Comparison of ENCODE assay signal across 22 cellular contexts in genomic region chr5:108548684-108549596, GRCh38.
"Had no signal": no experiment of that assay in that cellular context is flagged by ENCODE, and none has a peak within 500 bp of the region (broad histone marks: within the 10 kb centered on the region; RNA-seq: fewer than 3 reads in every experiment).

No MANE protein-coding gene starts in this region.

- H3K4me3 Mint-ChIP-seq: activated naive CD8-positive, alpha-beta T cell; activated T-cell treated with anti-CD3 and anti-CD28 coated beads, Interleukin-2, amount 50 U/mL, for 4 hours; dendritic cell treated with granulocyte-macrophage colony-stimulating factor and Interleukin-4, amounts not matched to agents 40 ng/mL and 50 ng/mL, for 4 days; naive thymus-derived CD4-positive, alpha-beta T cell; neural progenitor cell; stimulated activated naive B cell treated with anti-CD40 and anti-IgM and Interleukin-4, amounts not matched to agents 10 μg/mL and 1 μg/mL and 100 μg/mL, for 72 hours; type B pancreatic cell had no signal

- DNase-seq: activated CD4-positive, alpha-beta T cell treated with anti-CD3 and anti-CD28 coated beads for 4 hours; activated CD4-positive, alpha-beta T cell treated with anti-CD3 and anti-CD28 coated beads, Interleukin-2, amount 50 U/mL, for 48 hours; activated CD4-positive, CD25-positive, alpha-beta regulatory T cell; activated CD8-positive, alpha-beta memory T cell treated with anti-CD3 and anti-CD28 coated beads, Interleukin-2, amount 50 U/mL, for 48 hours; activated naive CD4-positive, alpha-beta T cell; activated T-cell treated with anti-CD3 and anti-CD28 coated beads, Interleukin-2, amount 50 U/mL, for 4 hours; adrenal gland; brain microvascular endothelial cell; caudate nucleus; effector CD4-positive, alpha-beta T cell; foreskin fibroblast; lower lobe of right lung; naive thymus-derived CD4-positive, alpha-beta T cell; stimulated activated CD4-positive, alpha-beta T cell treated with anti-CD3 and anti-CD28 coated beads, Interleukin-15, amount 100 ng/mL, for 24 hours; stimulated activated naive B cell treated with anti-CD40 and anti-IgM and Interleukin-4, amounts not matched to agents 10 μg/mL and 1 μg/mL and 100 μg/mL, for 72 hours had no signal

- H3K4me1 Mint-ChIP-seq: neural progenitor cell; stimulated activated naive B cell treated with anti-CD40 and anti-IgM and Interleukin-4, amounts not matched to agents 10 μg/mL and 1 μg/mL and 100 μg/mL, for 72 hours had no signal

- H3K36me3 Mint-ChIP-seq: activated naive CD8-positive, alpha-beta T cell; naive thymus-derived CD4-positive, alpha-beta T cell; neural progenitor cell; stimulated activated naive B cell treated with anti-CD40 and anti-IgM and Interleukin-4, amounts not matched to agents 10 μg/mL and 1 μg/mL and 100 μg/mL, for 72 hours; type B pancreatic cell had no signal

- H3K27me3 Mint-ChIP-seq: dendritic cell treated with granulocyte-macrophage colony-stimulating factor and Interleukin-4, amounts not matched to agents 40 ng/mL and 50 ng/mL, for 4 days had no signal

- ATAC-seq: activated T-cell treated with anti-CD3 and anti-CD28 coated beads, Interleukin-2, amount 50 U/mL, for 4 hours; left lobe of liver; lower lobe of right lung; naive thymus-derived CD4-positive, alpha-beta T cell; sciatic nerve; stimulated activated naive B cell treated with anti-CD40 and anti-IgM and Interleukin-4, amounts not matched to agents 10 μg/mL and 1 μg/mL and 100 μg/mL, for 72 hours had no signal

- H3K9me3 Mint-ChIP-seq: activated T-cell treated with anti-CD3 and anti-CD28 coated beads, Interleukin-2, amount 50 U/mL, for 4 hours; activated T-helper 2 cell treated with anti-CD3 and anti-CD28 coated beads, Interferon-gamma antibody, Interleukin-2, Interleukin-4, amounts not matched to agents 10 μg/mL and 5 μg/mL and 100 μg/mL, durations not matched to agents 14 hours and 24 hours and 36 hours; naive thymus-derived CD4-positive, alpha-beta T cell; neural progenitor cell; type B pancreatic cell had no signal

- H3K27ac Mint-ChIP-seq: activated naive CD8-positive, alpha-beta T cell; activated T-helper 2 cell treated with anti-CD3 and anti-CD28 coated beads, Interferon-gamma antibody, Interleukin-2, Interleukin-4, amounts not matched to agents 10 μg/mL and 5 μg/mL and 100 μg/mL, durations not matched to agents 14 hours and 24 hours and 36 hours; dendritic cell treated with granulocyte-macrophage colony-stimulating factor and Interleukin-4, amounts not matched to agents 40 ng/mL and 50 ng/mL, for 4 days; naive thymus-derived CD4-positive, alpha-beta T cell; neural progenitor cell; stimulated activated naive B cell treated with anti-CD40 and anti-IgM and Interleukin-4, amounts not matched to agents 10 μg/mL and 1 μg/mL and 100 μg/mL, for 72 hours; type B pancreatic cell had no signal
